ENCODE assay signal across 10 cellular contexts in genomic region chr3:13023251-13024055, GRCh38. TPM values are rescaled to one million over a fixed set of nuclear protein-coding genes. Genes with fewer than 3 reads are reported as not detected.
A peak's percentile ranks its signal among the peaks of the same experiment; 100 is the strongest.
DNase-seq lines count a peak whose midpoint lies in the region; ATAC-seq and TF ChIP-seq lines count a peak whose summit lies in the region.
"Had no signal": no experiment of that assay in that cellular context is flagged by ENCODE, and none has a peak within 500 bp of the region (broad histone marks: within the 10 kb centered on the region; RNA-seq: fewer than 3 reads in every experiment).

No MANE protein-coding gene starts in this region.

- H3K18ac ChIP-seq in IMR-90 (ENCODE audit: low read depth, low read length), result no peak overlapping the region; the same call in 1 of the 2 replicates

- H3K14ac ChIP-seq in IMR-90 (replicated peaks; ENCODE audit: low read depth, low read length), result no peak overlapping the region

- H3K4me2 ChIP-seq in IMR-90 (ENCODE audit: low read depth, low read length), result no peak overlapping the region

- peaks cover 8% of the 10 kb centered on the region for H3K4me1 Mint-ChIP-seq in endodermal cell
- H3K4me1 Mint-ChIP-seq in stimulated activated naive B cell treated with anti-CD40 and anti-IgM and Interleukin-4, amounts not matched to agents 10 μg/mL and 1 μg/mL and 100 μg/mL, for 72 hours, result peaks cover 51 to 94% of the 10 kb centered on the region in 2 donors

- TF ChIP-seq POLR2A in GM18505 (IDR thresholded peaks at IDR 0.05; ENCODE audit: borderline replicate concordance, extremely low read depth, insufficient read depth, insufficient read length), result no peak
- no peak for TF ChIP-seq POLR2A in IMR-90 (IDR thresholded peaks at IDR 0.05; ENCODE audit: low read depth, low read length)

- no peak overlapping the region for H3K23ac ChIP-seq in IMR-90 (ENCODE audit: low read depth, low read length)

- CTCF ChIA-PET in IMR-90 (lab: Yijun Ruan, JAX), result interaction anchor here (1.3 kb wide), 1 partner anchor 69 kb away, joined by 6 read pairs; no protein-coding TSS in a partner anchor

- no peak overlapping the region for H3K56ac ChIP-seq in IMR-90 (ENCODE audit: extremely low read depth, insufficient read depth, low read length)

- POLR2A ChIA-PET in IMR-90 (lab: Charles Lee; ENCODE audit: unreplicated experiment), result no interaction called here

- H3K36me3 ChIP-seq in IMR-90 (ENCODE audit: control insufficient read depth, insufficient read depth, low read length), result no peaks in the 10 kb centered on the region
- H3K36me3 ChIP-seq in endodermal cell (ENCODE audit: control insufficient read depth, insufficient read depth, low read length), result no peaks in the 10 kb centered on the region
- H3K36me3 ChIP-seq: brain microvascular endothelial cell had no signal

- no peak overlapping the region for H2BK5ac ChIP-seq in IMR-90 (ENCODE audit: low read depth, low read length, poor library complexity, severe bottlenecking)

- H3K9ac ChIP-seq in IMR-90 (ENCODE audit: low read depth, low read length), result no peak overlapping the region
- no peak overlapping the region for H3K9ac ChIP-seq in endodermal cell (ENCODE audit: extremely low read depth, low read length, poor library complexity, severe bottlenecking)

- no peak overlapping the region for H4K91ac ChIP-seq in IMR-90 (ENCODE audit: insufficient read depth, low read depth, low read length)

- TF ChIP-seq CTCF in IMR-90 (conservative IDR thresholded peaks at IDR 0.05; ENCODE audit: low read depth, low read length) (no peak), endodermal cell (conservative IDR thresholded peaks at IDR 0.05) (no peak)

- H3K36me3 Mint-ChIP-seq in endodermal cell (ENCODE audit: low read depth), result no peaks in the 10 kb centered on the region
- H3K36me3 Mint-ChIP-seq in stimulated activated naive B cell treated with anti-CD40 and anti-IgM and Interleukin-4, amounts not matched to agents 10 μg/mL and 1 μg/mL and 100 μg/mL, for 72 hours, result peaks cover 7 to 18% of the 10 kb centered on the region in 2 donors

- no peak overlapping the region for H3K4me3 Mint-ChIP-seq in endodermal cell
- H3K4me3 Mint-ChIP-seq in stimulated activated naive B cell treated with anti-CD40 and anti-IgM and Interleukin-4, amounts not matched to agents 10 μg/mL and 1 μg/mL and 100 μg/mL, for 72 hours, result peak overlapping the region; percentile 84 to 98

- H3K4me1 ChIP-seq in IMR-90 (ENCODE audit: control insufficient read depth, insufficient read depth, low read length) (peaks cover 29% of the 10 kb centered on the region), endodermal cell (ENCODE audit: control insufficient read depth, insufficient read depth, low read length) (peaks cover 10% of the 10 kb centered on the region)

- H4K8ac ChIP-seq in IMR-90 (ENCODE audit: low read depth in 2 of 2, low read length in 2 of 2), result no peak overlapping the region

- no peak overlapping the region for H2BK120ac ChIP-seq in IMR-90 (ENCODE audit: low read depth, low read length)

- 0 out of 2 replicates have a peak, but pooled peaks cover 3% of the 10 kb centered on the region for H4K20me1 ChIP-seq in IMR-90 (ENCODE audit: insufficient read depth, low read length)

- H2AK9ac ChIP-seq in IMR-90 (replicated peaks; ENCODE audit: low read depth, low read length, poor library complexity), result peak overlapping the region; percentile 62

- H2BK20ac ChIP-seq in IMR-90 (ENCODE audit: low read depth, low read length), result no peak overlapping the region

- H3K9me1 ChIP-seq in IMR-90 (ENCODE audit: insufficient read depth, low read length), result peaks cover 10% of the 10 kb centered on the region; the same call in 1 of the 2 replicates

- peak; percentile 23 for ATAC-seq in GM18505 (IDR thresholded peaks at IDR 0.05; ENCODE audit: unreplicated experiment)
- no peak for ATAC-seq in IMR-90 (ENCODE audit: low read depth)
- peak; percentile 65 to 69 for ATAC-seq in stimulated activated naive B cell treated with anti-CD40 and anti-IgM and Interleukin-4, amounts not matched to agents 10 μg/mL and 1 μg/mL and 100 μg/mL, for 72 hours (replicated peaks)
- ATAC-seq in HG03097 (IDR thresholded peaks at IDR 0.05; ENCODE audit: low FRiP score, unreplicated experiment), result no peak
- no peak for ATAC-seq in GM18502 (IDR thresholded peaks at IDR 0.05; ENCODE audit: poor library complexity, unreplicated experiment)
- ATAC-seq: naive thymus-derived CD4-positive, alpha-beta T cell had no signal

- dilution Hi-C loops in IMR-90 (cut with HindIII; ENCODE audit: low sequenced_read_pairs, unreplicated experiment), result no loop called here

- no peaks in the 10 kb centered on the region for H3K79me1 ChIP-seq in IMR-90 (ENCODE audit: low read depth in 1 of 2, low read length in 2 of 2)

- peaks cover 2% of the 10 kb centered on the region; the same call in 1 of the 2 replicates for H3K27me3 ChIP-seq in IMR-90 (ENCODE audit: control insufficient read depth, insufficient read depth, low read length)
- H3K27me3 ChIP-seq in endodermal cell (ENCODE audit: control insufficient read depth, insufficient read depth, low read length, poor library complexity, severe bottlenecking), result no peaks in the 10 kb centered on the region
- H3K27me3 ChIP-seq: brain microvascular endothelial cell had no signal

- DNase-seq in IMR-90, result peak; percentile 28
- no peak for DNase-seq in endodermal cell
- peak; percentile 85 for DNase-seq in stimulated activated naive B cell treated with anti-CD40 and anti-IgM and Interleukin-4, amounts not matched to agents 10 μg/mL and 1 μg/mL and 100 μg/mL, for 72 hours
- no peak for DNase-seq in OCI-M1 (lab: John Stamatoyannopoulos, UW)
- DNase-seq in MV-4-11 (lab: John Stamatoyannopoulos, UW), result no peak
- DNase-seq: brain microvascular endothelial cell; naive thymus-derived CD4-positive, alpha-beta T cell had no signal

- H3K4ac ChIP-seq in IMR-90 (ENCODE audit: low read depth, low read length), result no peak overlapping the region; the same call in 1 of the 2 replicates

- H4K5ac ChIP-seq in IMR-90 (ENCODE audit: low read depth, low read length), result no peak overlapping the region

- H3K9me3 Mint-ChIP-seq in endodermal cell, result no peaks in the 10 kb centered on the region
- peaks cover 4 to 9% of the 10 kb centered on the region in 2 donors for H3K9me3 Mint-ChIP-seq in stimulated activated naive B cell treated with anti-CD40 and anti-IgM and Interleukin-4, amounts not matched to agents 10 μg/mL and 1 μg/mL and 100 μg/mL, for 72 hours

- TF ChIP-seq RAD21 in IMR-90 (IDR thresholded peaks at IDR 0.05; ENCODE audit: low read length), result no peak

- no peaks in the 10 kb centered on the region for H3K27me3 Mint-ChIP-seq in endodermal cell (ENCODE audit: insufficient read depth)
- no peaks in the 10 kb centered on the region for H3K27me3 Mint-ChIP-seq in stimulated activated naive B cell treated with anti-CD40 and anti-IgM and Interleukin-4, amounts not matched to agents 10 μg/mL and 1 μg/mL and 100 μg/mL, for 72 hours
- H3K27me3 Mint-ChIP-seq: naive thymus-derived CD4-positive, alpha-beta T cell had no signal

- H3K27ac Mint-ChIP-seq in endodermal cell, result no peak overlapping the region
- H3K27ac Mint-ChIP-seq in stimulated activated naive B cell treated with anti-CD40 and anti-IgM and Interleukin-4, amounts not matched to agents 10 μg/mL and 1 μg/mL and 100 μg/mL, for 72 hours, result peak overlapping the region; percentile 95

- H2AK5ac ChIP-seq in IMR-90 (ENCODE audit: low read depth, low read length), result no peak overlapping the region

- H3K9me3 ChIP-seq in IMR-90 (ENCODE audit: control insufficient read depth, insufficient read depth, low read length) (no peaks in the 10 kb centered on the region), endodermal cell (ENCODE audit: control insufficient read depth, low read length) (no peaks in the 10 kb centered on the region)

- WGBS in IMR-90 (ENCODE audit: extremely low coverage in 2 of 2, insufficient read length in 1 of 2), 2 experiments, result 100% methylated on average over 2 of the region's 5 CpGs; no CpG with 5 or more reads in 1 of the 2 experiments
- 86 to 100% methylated on average over 3 to 5 of the region's 5 CpGs for WGBS in endodermal cell (ENCODE audit: insufficient coverage in 1 of 2, insufficient read length in 1 of 2), 2 experiments

- intact Hi-C loops in IMR-90 (cut with micrococcal nuclease), result no loop called here

- H3K4me3 ChIP-seq in IMR-90 (ENCODE audit: insufficient read depth, low read depth, low read length) (no peak overlapping the region), endodermal cell (ENCODE audit: low read length) (no peak overlapping the region)

- BruUV-seq in IMR-90 (replicated peaks; lab: Mats Ljungman, UMichigan), result no TSS peak

- in situ Hi-C loops in IMR-90 (cut with MboI; ENCODE audit: low sequenced_read_pairs), result no loop called here

- H2AFZ ChIP-seq in IMR-90 (replicated peaks; ENCODE audit: low read length, poor library complexity), result no peak overlapping the region

- H3K27ac ChIP-seq in IMR-90 (ENCODE audit: insufficient read depth, low read length) (no peak overlapping the region), endodermal cell (ENCODE audit: low read depth, low read length) (peak overlapping the region; percentile 87)

- no peak overlapping the region for H2BK15ac ChIP-seq in IMR-90 (ENCODE audit: low read depth, low read length)

TF ChIP-seq in IMR-90, 13 proteins besides CTCF, POLR2A, EP300 and RAD21:
- TF ChIP-seq BHLHE40 (IDR thresholded peaks at IDR 0.05; ENCODE audit: low read depth, low read length) (no peak), SMC3 (IDR thresholded peaks at IDR 0.05; ENCODE audit: low read depth, low read length) (no peak), NFE2L2 (IDR thresholded peaks at IDR 0.05; ENCODE audit: low read depth, low read length) (no peak), MAFK (IDR thresholded peaks at IDR 0.05; ENCODE audit: low read depth, low read length) (no peak), CHD1 (IDR thresholded peaks at IDR 0.05; ENCODE audit: low read depth, low read length) (no peak), RFX5 (IDR thresholded peaks at IDR 0.05; ENCODE audit: low read depth, low read length) (no peak)

RNA-seq across cellular contexts. Expression of gene IQSEC1, which starts 49.8 kb away (rescaled TPM):
- total RNA-seq in IMR-90 (2012; rRNA removed) (5.9 and 6.4 TPM in 2 replicates), endodermal cell (10 to 100 TPM; 22.7 to 24.5 TPM)
- 11.6 and 11.9 TPM in 2 replicates for polyA plus RNA-seq in IMR-90 (2012; rRNA removed)
- 7.4 and 10.4 TPM in 2 replicates for polyA plus RNA-seq in IMR-90 (2012; cell fraction: cytosol; rRNA removed)
- 32.9 and 36.9 TPM in 2 replicates for polyA plus RNA-seq in IMR-90 (2012; cell fraction: nucleus; rRNA removed; ENCODE audit: low replicate concordance)
- 39.0 TPM for polyA plus RNA-seq in endodermal cell (2013, experiment 1 of 2)
- 38.9 TPM for polyA plus RNA-seq in endodermal cell (2013, experiment 2 of 2)

Comparison
In these comparisons a context has a peak if more than half of its experiments do, and no peak if none do; other contexts are left out.
1. ATAC-seq: peak in GM18505 (single experiment) and stimulated activated naive B cell treated with anti-CD40 and anti-IgM and Interleukin-4, amounts not matched to agents 10 μg/mL and 1 μg/mL and 100 μg/mL, for 72 hours (2 of 2); none in IMR-90 (single experiment), HG03097 (single experiment) and GM18502 (single experiment).
2. DNase-seq: peak in IMR-90 (single experiment) and stimulated activated naive B cell treated with anti-CD40 and anti-IgM and Interleukin-4, amounts not matched to agents 10 μg/mL and 1 μg/mL and 100 μg/mL, for 72 hours (single experiment); none in endodermal cell (single experiment), OCI-M1 (single experiment) and MV-4-11 (single experiment).